33 cellular contexts compared by ENCODE assay signal in genomic region chr2:217156801-217157200, GRCh38.
"Had no signal": no experiment of that assay in that cellular context is flagged by ENCODE, and none has a peak within 500 bp of the region (broad histone marks: within the 10 kb centered on the region; RNA-seq: fewer than 3 reads in every experiment).

No MANE protein-coding gene starts in this region.

- H3K27me3 ChIP-seq: adrenal gland, ascending aorta, body of pancreas, brain microvascular endothelial cell, breast epithelium had no signal

- H3K4me3 ChIP-seq: adrenal gland, ascending aorta, body of pancreas, breast epithelium, cardiac muscle cell had no signal

- H3K36me3 ChIP-seq: adrenal gland, ascending aorta, brain microvascular endothelial cell, breast epithelium, cardiac muscle cell had no signal

- H3K4me1 ChIP-seq: adrenal gland, ascending aorta, body of pancreas, breast epithelium had no signal

- ATAC-seq: activated naive CD4-positive, alpha-beta T cell treated with anti-CD3 and anti-CD28 coated beads, Interleukin-2, amount 50 U/mL, for 72 hours; activated naive CD8-positive, alpha-beta T cell treated with anti-CD3 and anti-CD28 coated beads, Interleukin-2, amount 50 U/mL, for 24 hours; activated T-cell treated with anti-CD3 and anti-CD28 coated beads, Interleukin-2, amount 50 U/mL, for 4 hours; activated T-cell treated with anti-CD3 and anti-CD28 coated beads, Interleukin-2, amount 50 U/mL, for 72 hours; activated T-helper 17 cell treated with anti-CD3 and anti-CD28 coated beads, Interleukin-2, amount 50 U/mL, for 72 hours; body of pancreas had no signal

- FAIRE-seq: astrocyte, bronchial epithelial cell had no signal

- H3K9me3 ChIP-seq: adrenal gland, ascending aorta, body of pancreas, breast epithelium had no signal

- H3K27ac ChIP-seq: adrenal gland, ascending aorta, body of pancreas, brain microvascular endothelial cell, breast epithelium, cardiac muscle cell had no signal

- DNase-seq: activated effector memory CD4-positive, alpha-beta T cell treated with anti-CD3 and anti-CD28 coated beads, Interleukin-2, amount 50 U/mL, for 16 hours; activated effector memory CD4-positive, alpha-beta T cell treated with Interleukin-2 at 50 U/mL for 16 hours; activated gamma-delta T cell; activated gamma-delta T cell treated with Interleukin-2 at 50 U/mL for 16 hours; activated naive CD4-positive, alpha-beta T cell; activated naive CD4-positive, alpha-beta T cell treated with anti-CD3 and anti-CD28 coated beads for 36 hours; activated naive CD4-positive, alpha-beta T cell treated with anti-CD3 and anti-CD28 coated beads, Interleukin-2, amount 10 ng/mL, durations not matched to agents 7 days and 5 days; activated naive CD4-positive, alpha-beta T cell treated with anti-CD3 and anti-CD28 coated beads, Interleukin-2, amount 50 U/mL, for 16 hours; activated naive CD4-positive, alpha-beta T cell treated with Interleukin-2 at 50 U/mL for 16 hours; activated naive CD8-positive, alpha-beta T cell treated with anti-CD3 and anti-CD28 coated beads for 36 hours; activated naive CD8-positive, alpha-beta T cell treated with anti-CD3 and anti-CD28 coated beads, Interleukin-2, amount 10 ng/mL, durations not matched to agents 7 days and 5 days; activated naive CD8-positive, alpha-beta T cell treated with anti-CD3 and anti-CD28 coated beads, Interleukin-2, amount 50 U/mL, for 24 hours; activated T-cell treated with anti-CD3 and anti-CD28 coated beads, Interleukin-2, amount 50 U/mL, for 24 hours; activated T-cell treated with anti-CD3 and anti-CD28 coated beads, Interleukin-2, amount 50 U/mL, for 4 hours; activated T-cell treated with anti-CD3 and anti-CD28 coated beads, Interleukin-2, amount 50 U/mL, for 48 hours; activated T-cell treated with anti-CD3 and anti-CD28 coated beads, Interleukin-2, amount 50 U/mL, for 72 hours; adrenal gland; amniotic stem cell; amygdala; anterior cingulate cortex; aorta; body of pancreas; brain microvascular endothelial cell; caudate nucleus; central memory CD4-positive, alpha-beta T cell; cerebellar nuclear complex had no signal
